In the genomic region with DNA sequence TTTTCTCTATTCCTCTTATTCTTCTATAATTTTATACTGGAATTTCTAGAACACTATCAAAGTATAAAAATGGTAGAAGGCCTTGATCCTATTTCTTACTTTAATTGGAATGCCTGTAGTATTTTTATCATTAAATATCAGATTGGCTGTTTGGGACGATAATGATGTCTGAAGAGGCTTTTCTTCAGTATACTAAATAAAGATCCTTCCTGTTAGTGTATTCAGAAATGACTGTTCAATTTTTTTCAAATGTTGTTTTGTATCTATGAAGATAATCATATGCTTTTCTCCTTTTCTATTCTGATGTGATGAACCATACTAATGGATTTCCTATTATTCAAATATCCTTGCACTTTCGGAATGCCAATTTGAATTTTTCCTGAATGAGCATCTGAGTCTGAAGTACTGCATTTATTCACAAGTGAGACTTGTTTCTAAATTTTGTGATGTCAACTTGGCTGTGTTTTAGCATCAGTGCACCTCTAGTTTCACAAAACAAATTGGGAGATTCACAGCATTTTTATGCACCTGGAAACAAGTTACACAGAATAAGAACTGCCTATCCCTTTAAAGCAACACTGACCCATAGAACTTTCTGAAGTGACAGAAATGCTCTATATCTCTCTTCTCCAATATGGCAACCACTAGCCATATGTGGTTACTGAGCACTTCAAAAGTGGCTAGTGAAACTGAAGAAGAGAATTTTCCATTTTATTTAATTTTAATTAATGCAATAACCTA, we compare ENCODE assay signal across 26 cellular contexts.
"Had no signal": no experiment of that assay in that cellular context is flagged by ENCODE, and none has a peak within 500 bp of the region (broad histone marks: within the 10 kb centered on the region; RNA-seq: fewer than 3 reads in every experiment).

No MANE protein-coding gene starts in this region.

- DNase-seq: colonic mucosa; cortex of kidney; dermis blood vessel endothelial cell; dorsolateral prefrontal cortex; effector CD4-positive, alpha-beta T cell; effector CD8-positive, alpha-beta T cell; effector memory CD4-positive, alpha-beta T cell; effector memory CD8-positive, alpha-beta T cell; endodermal cell; erythroblast; esophagus squamous epithelium; foreskin fibroblast; foreskin keratinocyte; foreskin melanocyte; gastrocnemius medialis; glutamatergic neuron; head of caudate nucleus; heart left ventricle; heart right ventricle had no signal

- H3K4me3 Mint-ChIP-seq: dendritic cell treated with granulocyte-macrophage colony-stimulating factor and Interleukin-4, amounts not matched to agents 40 ng/mL and 50 ng/mL, for 4 days; effector memory CD8-positive, alpha-beta T cell; endodermal cell had no signal

- ATAC-seq: effector memory CD8-positive, alpha-beta T cell; esophagus mucosa; foreskin keratinocyte; gastrocnemius medialis; gastroesophageal sphincter; heart left ventricle; heart right ventricle had no signal

- H3K4me1 Mint-ChIP-seq: endodermal cell had no signal

- H3K9me3 Mint-ChIP-seq: effector memory CD8-positive, alpha-beta T cell had no signal

- H3K27me3 Mint-ChIP-seq: dendritic cell treated with granulocyte-macrophage colony-stimulating factor and Interleukin-4, amounts not matched to agents 40 ng/mL and 50 ng/mL, for 4 days; effector memory CD8-positive, alpha-beta T cell had no signal

- H3K27ac Mint-ChIP-seq: dendritic cell treated with granulocyte-macrophage colony-stimulating factor and Interleukin-4, amounts not matched to agents 40 ng/mL and 50 ng/mL, for 4 days; effector memory CD8-positive, alpha-beta T cell; endodermal cell had no signal

- H3K9me3 ChIP-seq: colonic mucosa, gastrocnemius medialis had no signal

- FAIRE-seq: colon, endometrium, endothelial cell of umbilical vein, frontal cortex had no signal
